ENCODE assay signal across 15 cellular contexts in the genomic region with DNA sequence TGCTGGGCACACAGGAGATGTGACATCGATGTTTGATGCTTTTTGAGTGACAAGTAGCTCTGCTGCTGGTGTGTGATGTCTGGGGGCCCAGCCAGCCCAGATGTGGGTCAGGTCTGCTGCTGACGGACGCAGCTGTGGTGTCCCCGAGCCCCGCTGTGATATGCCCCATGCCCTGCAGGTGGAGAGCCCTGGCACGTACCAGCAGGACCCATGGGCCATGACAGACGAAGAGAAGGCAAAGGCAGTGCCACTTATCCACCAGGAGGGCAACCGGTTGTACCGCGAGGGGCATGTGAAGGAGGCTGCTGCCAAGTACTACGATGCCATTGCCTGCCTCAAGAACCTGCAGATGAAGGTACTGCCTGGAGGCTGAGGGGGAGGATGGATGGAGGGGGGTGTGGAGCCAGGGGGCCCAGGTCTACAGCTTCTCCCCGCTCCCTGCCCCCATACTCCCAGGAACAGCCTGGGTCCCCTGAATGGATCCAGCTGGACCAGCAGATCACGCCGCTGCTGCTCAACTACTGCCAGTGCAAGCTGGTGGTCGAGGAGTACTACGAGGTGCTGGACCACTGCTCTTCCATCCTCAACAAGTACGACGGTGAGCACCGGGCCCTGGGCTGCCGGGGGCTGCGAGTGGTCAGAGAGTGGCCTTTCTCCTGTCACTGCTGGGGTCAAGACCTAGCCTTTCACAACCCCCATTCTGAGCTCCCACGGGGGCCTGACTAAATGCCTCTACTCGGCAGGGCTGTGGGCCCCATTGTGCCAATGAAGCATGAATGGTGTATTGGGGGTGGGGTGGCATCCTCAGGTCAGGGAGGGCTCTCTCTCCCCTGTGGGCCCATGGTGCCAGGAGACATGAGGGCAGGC. TPM values are rescaled to one million over a fixed set of nuclear protein-coding genes. Genes with fewer than 3 reads are reported as not detected.
DNase-seq lines count a peak whose midpoint lies in the region; ATAC-seq and TF ChIP-seq lines count a peak whose summit lies in the region.
"Had no signal": no experiment of that assay in that cellular context is flagged by ENCODE, and none has a peak within 500 bp of the region (broad histone marks: within the 10 kb centered on the region; RNA-seq: fewer than 3 reads in every experiment).

No MANE protein-coding gene starts in this region.

- H3K27ac ChIP-seq in CD8-positive, alpha-beta memory T cell (ENCODE audit: low read depth, low read length) = no peak overlapping the region
- H3K27ac ChIP-seq in HCT116 (ENCODE audit: low read depth, low read length) = no peak overlapping the region
- H3K27ac ChIP-seq: ovary, thoracic aorta had no signal

- TF ChIP-seq CTCF in HCT116 (IDR thresholded peaks at IDR 0.05 in 2 of 3, conservative IDR thresholded peaks at IDR 0.05 in 1 of 3; ENCODE audit: borderline replicate concordance in 1 of 3, insufficient read depth in 1 of 3, low read depth in 2 of 3, low read length in 2 of 3) = no peak
- TF ChIP-seq CTCF in nephron progenitor cell (IDR thresholded peaks at IDR 0.05) = no peak

- H3K9me3 Mint-ChIP-seq in CD8-positive, alpha-beta memory T cell = no peaks in the 10 kb centered on the region
- no peaks in the 10 kb centered on the region for H3K9me3 Mint-ChIP-seq in activated T-helper 2 cell treated with anti-CD3 and anti-CD28 coated beads, Interferon-gamma antibody, Interleukin-2, Interleukin-4, amounts not matched to agents 10 μg/mL and 5 μg/mL and 100 μg/mL, durations not matched to agents 14 hours and 24 hours and 36 hours
- no peaks in the 10 kb centered on the region for H3K9me3 Mint-ChIP-seq in nephron progenitor cell

- no peak for TF ChIP-seq POLR2A in HCT116 (IDR thresholded peaks at IDR 0.05; ENCODE audit: borderline replicate concordance, extremely low read depth, insufficient read depth, insufficient read length)

- peak overlapping the region; percentile 14 to 93 (median 61) for H3K27ac Mint-ChIP-seq in CD8-positive, alpha-beta memory T cell
- H3K27ac Mint-ChIP-seq in activated T-helper 2 cell treated with anti-CD3 and anti-CD28 coated beads, Interferon-gamma antibody, Interleukin-2, Interleukin-4, amounts not matched to agents 10 μg/mL and 5 μg/mL and 100 μg/mL, durations not matched to agents 14 hours and 24 hours and 36 hours = peak overlapping the region; percentile 77
- peak overlapping the region; percentile 82 for H3K27ac Mint-ChIP-seq in nephron progenitor cell

- H3K4me1 Mint-ChIP-seq in CD8-positive, alpha-beta memory T cell = peaks cover 34 to 46% (median 34%) of the 10 kb centered on the region in 3 donors
- H3K4me1 Mint-ChIP-seq in activated T-helper 2 cell treated with anti-CD3 and anti-CD28 coated beads, Interferon-gamma antibody, Interleukin-2, Interleukin-4, amounts not matched to agents 10 μg/mL and 5 μg/mL and 100 μg/mL, durations not matched to agents 14 hours and 24 hours and 36 hours (ENCODE audit: low read depth) = peaks cover 36% of the 10 kb centered on the region
- H3K4me1 Mint-ChIP-seq in nephron progenitor cell = peaks cover 35% of the 10 kb centered on the region

- H3K27me3 Mint-ChIP-seq in CD8-positive, alpha-beta memory T cell = no peaks in the 10 kb centered on the region
- no peaks in the 10 kb centered on the region for H3K27me3 Mint-ChIP-seq in activated T-helper 2 cell treated with anti-CD3 and anti-CD28 coated beads, Interferon-gamma antibody, Interleukin-2, Interleukin-4, amounts not matched to agents 10 μg/mL and 5 μg/mL and 100 μg/mL, durations not matched to agents 14 hours and 24 hours and 36 hours (ENCODE audit: low read depth)
- peaks cover 4% of the 10 kb centered on the region for H3K27me3 Mint-ChIP-seq in nephron progenitor cell (ENCODE audit: low read depth, poor library complexity)

- no peaks in the 10 kb centered on the region for H3K79me2 ChIP-seq in HCT116 (ENCODE audit: insufficient read depth, low read length)

- no peak overlapping the region for H3K4me3 ChIP-seq in CD8-positive, alpha-beta memory T cell (ENCODE audit: low read length)
- no peak overlapping the region for H3K4me3 ChIP-seq in HCT116 (replicated peaks in 1 of 2; ENCODE audit: low read depth in 1 of 2, low read length in 2 of 2)
- H3K4me3 ChIP-seq: lung, ovary, thoracic aorta had no signal

- no peaks in the 10 kb centered on the region for H3K27me3 ChIP-seq in CD8-positive, alpha-beta memory T cell (ENCODE audit: insufficient read depth, low read length, poor library complexity, severe bottlenecking)
- no peaks in the 10 kb centered on the region for H3K27me3 ChIP-seq in HCT116 (ENCODE audit: insufficient read depth, low read length)
- H3K27me3 ChIP-seq: ovary had no signal

- DNase-seq in CD8-positive, alpha-beta memory T cell = no peak
- DNase-seq in HCT116 (ENCODE audit: low read depth, low spot score) (no peak), nephron progenitor cell (no peak), HUDEP-2 (lab: John Stamatoyannopoulos, UW; ENCODE audit: unreplicated experiment in 76 of 76) (no peak), NCI-H226 (no peak), GF-D8 (lab: John Stamatoyannopoulos, UW) (no peak)
- DNase-seq in activated T-helper 2 cell treated with anti-CD3 and anti-CD28 coated beads, Interferon-gamma antibody, Interleukin-2, Interleukin-4, amounts not matched to agents 10 μg/mL and 5 μg/mL and 100 μg/mL, durations not matched to agents 14 hours and 24 hours and 36 hours (ENCODE audit: low spot score) = no peak
- DNase-seq: NCI-H1105; NCI-H446; ovary; stimulated activated CD4-positive, alpha-beta T cell treated with anti-CD3 and anti-CD28 coated beads, Interleukin-12 subunit alpha, Interleukin-12 subunit beta, amount 100 ng/mL, for 4 hours had no signal

- H3K4me1 ChIP-seq in CD8-positive, alpha-beta memory T cell (ENCODE audit: insufficient read depth, low read length) = peaks cover 33% of the 10 kb centered on the region
- peaks cover 7 to 13% of the 10 kb centered on the region in 2 experiments; a peak in 3 of 4 replicates for H3K4me1 ChIP-seq in HCT116 (ENCODE audit: control insufficient read depth in 1 of 2, insufficient read depth in 2 of 2, low read length in 2 of 2)

- no peak overlapping the region for H2AFZ ChIP-seq in HCT116 (ENCODE audit: low read depth, low read length, poor library complexity, severe bottlenecking)

- peaks cover 4 to 75% (median 12%) of the 10 kb centered on the region in 3 donors for H3K36me3 Mint-ChIP-seq in CD8-positive, alpha-beta memory T cell
- H3K36me3 Mint-ChIP-seq in activated T-helper 2 cell treated with anti-CD3 and anti-CD28 coated beads, Interferon-gamma antibody, Interleukin-2, Interleukin-4, amounts not matched to agents 10 μg/mL and 5 μg/mL and 100 μg/mL, durations not matched to agents 14 hours and 24 hours and 36 hours (ENCODE audit: low read depth) = peaks cover 60% of the 10 kb centered on the region
- H3K36me3 Mint-ChIP-seq in nephron progenitor cell (ENCODE audit: low read depth) = peaks cover 19% of the 10 kb centered on the region

- no peaks in the 10 kb centered on the region for H3K9me2 ChIP-seq in HCT116 (ENCODE audit: insufficient read depth)

- H3K4me2 ChIP-seq in HCT116 (ENCODE audit: low read length) = no peak overlapping the region

- H4K20me1 ChIP-seq in HCT116 (ENCODE audit: insufficient read depth) = no peaks in the 10 kb centered on the region

- TSS peak; percentile 54 for BruUV-seq in HCT116 (replicated peaks; lab: Mats Ljungman, UMichigan)

- H3K36me3 ChIP-seq in CD8-positive, alpha-beta memory T cell (ENCODE audit: insufficient read depth, low read length) = peaks cover 27% of the 10 kb centered on the region
- no peaks in the 10 kb centered on the region; a peak in 2 of 4 replicates for H3K36me3 ChIP-seq in HCT116 (ENCODE audit: control insufficient read depth in 1 of 2, insufficient read depth in 2 of 2, low read length in 2 of 2)
- H3K36me3 ChIP-seq: ovary had no signal

- POLR2A ChIA-PET in CD8-positive, alpha-beta memory T cell (lab: Charles Lee) = interaction anchor here (0.5 to 1.2 kb wide), 3 partner anchors 13 to 87 kb away, joined by 3 to 10 read pairs (median 5); partner anchors contain the start of gene PTPRCAP
- POLR2A ChIA-PET in HCT116 (lab: Charles Lee) = no interaction called here

- H3K9me3 ChIP-seq in CD8-positive, alpha-beta memory T cell (ENCODE audit: low read length) = no peaks in the 10 kb centered on the region
- no peaks in the 10 kb centered on the region for H3K9me3 ChIP-seq in HCT116 (ENCODE audit: control insufficient read depth in 1 of 2, insufficient read depth in 1 of 2, low read depth in 1 of 2, low read length in 2 of 2)
- H3K9me3 ChIP-seq: ovary, thoracic aorta had no signal

- RAD21 ChIA-PET in HCT116 (lab: Charles Lee; ENCODE audit: low non-redundant PET in 1 of 2, low total read pairs in 2 of 2, uncharacterized antibody in 2 of 2, unreplicated experiment in 2 of 2) = no interaction called here

- ATAC-seq in HCT116 = no peak
- no peak for ATAC-seq in HG02642 (IDR thresholded peaks at IDR 0.05; ENCODE audit: poor library complexity, unreplicated experiment)

- intact Hi-C loops in HCT116 (cut with micrococcal nuclease) = no loop called here
- intact Hi-C loops in activated T-helper 2 cell treated with anti-CD3 and anti-CD28 coated beads, Interferon-gamma antibody, Interleukin-2, Interleukin-4, amounts not matched to agents 10 μg/mL and 5 μg/mL and 100 μg/mL, durations not matched to agents 14 hours and 24 hours and 36 hours (cut with micrococcal nuclease) = loop anchor here (10.0 kb wide), 1 partner anchor 125 kb away; no protein-coding TSS in a partner anchor

- no peak overlapping the region for H3K9ac ChIP-seq in HCT116 (ENCODE audit: low read length)

- CTCF ChIA-PET in CD8-positive, alpha-beta memory T cell (lab: Charles Lee) = no interaction called here
- CTCF ChIA-PET in HCT116 (lab: Charles Lee) = no interaction called here

- TF ChIP-seq RAD21 in HCT116 (IDR thresholded peaks at IDR 0.05; ENCODE audit: low read depth) = no peak

- H3K4me3 Mint-ChIP-seq in CD8-positive, alpha-beta memory T cell = no peak overlapping the region
- H3K4me3 Mint-ChIP-seq in activated T-helper 2 cell treated with anti-CD3 and anti-CD28 coated beads, Interferon-gamma antibody, Interleukin-2, Interleukin-4, amounts not matched to agents 10 μg/mL and 5 μg/mL and 100 μg/mL, durations not matched to agents 14 hours and 24 hours and 36 hours (ENCODE audit: low read depth) = no peak overlapping the region
- H3K4me3 Mint-ChIP-seq in nephron progenitor cell = no peak overlapping the region

RNA-seq across cellular contexts. Expression of gene AIP, which starts 7.3 kb away (rescaled TPM):
- 100 to 1,000 TPM; 160 to 171 TPM for total RNA-seq in CD8-positive, alpha-beta memory T cell
- 210 TPM for polyA plus RNA-seq in CD8-positive, alpha-beta memory T cell
- 61.0 TPM for total RNA-seq in HCT116 (2021; ENCODE audit: unreplicated experiment)
- 83.5 and 95.5 TPM in 2 replicates for polyA plus RNA-seq in HCT116 (2012)
- total RNA-seq in activated T-helper 2 cell treated with anti-CD3 and anti-CD28 coated beads, Interferon-gamma antibody, Interleukin-2, Interleukin-4, amounts not matched to agents 10 μg/mL and 5 μg/mL and 100 μg/mL, durations not matched to agents 14 hours and 24 hours and 36 hours = 190 and 191 TPM in 2 replicates

RNA-seq across cellular contexts. Expression of gene PITPNM1, which starts 15.1 kb away (rescaled TPM):
- total RNA-seq in CD8-positive, alpha-beta memory T cell = 100 to 1,000 TPM in 1 of 2 experiments, 10 to 100 TPM in 1; 94.0 to 109 TPM
- 49.6 TPM for polyA plus RNA-seq in CD8-positive, alpha-beta memory T cell
- total RNA-seq in HCT116 (2021; ENCODE audit: unreplicated experiment) = 79.5 TPM
- polyA plus RNA-seq in HCT116 (2012) = 44.7 and 63.3 TPM in 2 replicates
- 118 and 120 TPM in 2 replicates for total RNA-seq in activated T-helper 2 cell treated with anti-CD3 and anti-CD28 coated beads, Interferon-gamma antibody, Interleukin-2, Interleukin-4, amounts not matched to agents 10 μg/mL and 5 μg/mL and 100 μg/mL, durations not matched to agents 14 hours and 24 hours and 36 hours

RNA-seq across cellular contexts. Expression of gene CDK2AP2, which starts 17.9 kb away (rescaled TPM):
- 10 to 100 TPM; 60.7 to 68.9 TPM for total RNA-seq in CD8-positive, alpha-beta memory T cell
- polyA plus RNA-seq in CD8-positive, alpha-beta memory T cell = 173 TPM
- 53.6 TPM for total RNA-seq in HCT116 (2021; ENCODE audit: unreplicated experiment)
- 82.3 and 90.6 TPM in 2 replicates for polyA plus RNA-seq in HCT116 (2012)
- total RNA-seq in activated T-helper 2 cell treated with anti-CD3 and anti-CD28 coated beads, Interferon-gamma antibody, Interleukin-2, Interleukin-4, amounts not matched to agents 10 μg/mL and 5 μg/mL and 100 μg/mL, durations not matched to agents 14 hours and 24 hours and 36 hours = 117 and 119 TPM in 2 replicates

RNA-seq across cellular contexts. Expression of gene TMEM134, which starts 21.0 kb away (rescaled TPM):
- total RNA-seq in CD8-positive, alpha-beta memory T cell = 10 to 100 TPM; 49.6 to 57.9 TPM
- 152 TPM for polyA plus RNA-seq in CD8-positive, alpha-beta memory T cell
- 44.2 TPM for total RNA-seq in HCT116 (2021; ENCODE audit: unreplicated experiment)
- 42.4 and 52.3 TPM in 2 replicates for polyA plus RNA-seq in HCT116 (2012)
- total RNA-seq in activated T-helper 2 cell treated with anti-CD3 and anti-CD28 coated beads, Interferon-gamma antibody, Interleukin-2, Interleukin-4, amounts not matched to agents 10 μg/mL and 5 μg/mL and 100 μg/mL, durations not matched to agents 14 hours and 24 hours and 36 hours = 58.5 and 62.0 TPM in 2 replicates

RNA-seq across cellular contexts. Expression of gene CABP2, which starts 33.2 kb away (rescaled TPM):
- total RNA-seq in CD8-positive, alpha-beta memory T cell = not detected
- polyA plus RNA-seq in CD8-positive, alpha-beta memory T cell = not detected
- not detected for total RNA-seq in HCT116 (2021; ENCODE audit: unreplicated experiment)
- not detected in 2 replicates for polyA plus RNA-seq in HCT116 (2012)
- not detected in 2 replicates for total RNA-seq in activated T-helper 2 cell treated with anti-CD3 and anti-CD28 coated beads, Interferon-gamma antibody, Interleukin-2, Interleukin-4, amounts not matched to agents 10 μg/mL and 5 μg/mL and 100 μg/mL, durations not matched to agents 14 hours and 24 hours and 36 hours
- total RNA-seq: fibroblast of villous mesenchyme, lung, ovary, thoracic aorta had no signal
- polyA plus RNA-seq: lung, ovary had no signal
